Comparison of ENCODE assay signal across 29 cellular contexts in the genomic region with DNA sequence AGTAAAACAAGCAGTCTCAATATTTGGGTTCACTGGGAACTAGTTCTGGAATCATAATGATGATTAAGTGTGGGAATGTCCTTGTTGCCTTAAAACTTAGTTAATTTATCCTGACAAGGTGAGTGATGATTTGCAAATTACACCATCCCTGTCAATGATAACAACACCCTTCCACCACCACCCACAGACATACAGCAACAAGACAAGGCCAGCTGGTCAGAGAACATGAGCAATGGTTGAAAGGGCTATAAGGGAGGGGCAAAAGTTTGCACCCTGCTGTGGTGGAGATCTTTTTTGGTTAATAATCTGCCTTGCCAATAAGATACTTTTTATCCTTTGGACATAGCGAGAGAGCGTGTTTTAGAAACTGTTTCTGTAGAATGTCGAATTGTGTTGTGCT.
"Had no signal": no experiment of that assay in that cellular context is flagged by ENCODE, and none has a peak within 500 bp of the region (broad histone marks: within the 10 kb centered on the region; RNA-seq: fewer than 3 reads in every experiment).

No MANE protein-coding gene starts in this region.

- H3K27me3 Mint-ChIP-seq: stimulated activated memory B cell treated with anti-CD40 and anti-IgM and Interleukin-4, amounts not matched to agents 10 μg/mL and 1 μg/mL and 100 μg/mL, for 72 hours had no signal

- H3K27ac Mint-ChIP-seq: stimulated activated effector memory CD8-positive, alpha-beta T cell treated with anti-CD3 and anti-CD28 coated beads, Interleukin-12 subunit alpha, Interleukin-12 subunit beta, amount 100 ng/mL, for 72 hours; stimulated activated memory B cell treated with anti-CD40 and anti-IgM and Interleukin-4, amounts not matched to agents 10 μg/mL and 1 μg/mL and 100 μg/mL, for 72 hours; stimulated activated naive B cell treated with anti-CD40 and anti-IgM and Interleukin-4, amounts not matched to agents 10 μg/mL and 1 μg/mL and 100 μg/mL, for 72 hours; stimulated activated naive CD8-positive, alpha-beta T cell treated with anti-CD3 and anti-CD28 coated beads, Interleukin-15, amount 100 ng/mL, for 72 hours; stimulated activated naive CD8-positive, alpha-beta T cell treated with anti-CD3 and anti-CD28 coated beads, Interleukin-15, Interleukin-2, amounts not matched to agents 100 ng/mL and 50 ng/mL, for 24 hours; type B pancreatic cell had no signal

- H3K4me1 Mint-ChIP-seq: stimulated activated effector memory CD8-positive, alpha-beta T cell treated with anti-CD3 and anti-CD28 coated beads, Interleukin-12 subunit alpha, Interleukin-12 subunit beta, amount 100 ng/mL, for 72 hours; stimulated activated memory B cell treated with anti-CD40 and anti-IgM and Interleukin-4, amounts not matched to agents 10 μg/mL and 1 μg/mL and 100 μg/mL, for 72 hours; stimulated activated naive B cell treated with anti-CD40 and anti-IgM and Interleukin-4, amounts not matched to agents 10 μg/mL and 1 μg/mL and 100 μg/mL, for 72 hours; stimulated activated naive CD8-positive, alpha-beta T cell treated with anti-CD3 and anti-CD28 coated beads, Interleukin-15, amount 100 ng/mL, for 72 hours had no signal

- H3K36me3 Mint-ChIP-seq: stimulated activated effector memory CD8-positive, alpha-beta T cell treated with anti-CD3 and anti-CD28 coated beads, Interleukin-12 subunit alpha, Interleukin-12 subunit beta, amount 100 ng/mL, for 72 hours; stimulated activated memory B cell treated with anti-CD40 and anti-IgM and Interleukin-4, amounts not matched to agents 10 μg/mL and 1 μg/mL and 100 μg/mL, for 72 hours; stimulated activated naive B cell treated with anti-CD40 and anti-IgM and Interleukin-4, amounts not matched to agents 10 μg/mL and 1 μg/mL and 100 μg/mL, for 72 hours; type B pancreatic cell had no signal

- H3K27ac ChIP-seq: stomach, suprapubic skin, testis, thoracic aorta, thyroid gland, tibial artery, tibial nerve, transverse colon, upper lobe of left lung, upper lobe of right lung, uterus, vagina had no signal

- H3K4me3 ChIP-seq: stomach, suprapubic skin, testis, thoracic aorta, thyroid gland, tibial artery, tibial nerve, transverse colon, upper lobe of left lung, upper lobe of right lung, uterus, vagina had no signal

- H3K27me3 ChIP-seq: stomach, testis, thyroid gland, tibial artery, tibial nerve, upper lobe of left lung, upper lobe of right lung, uterus, vagina had no signal

- DNase-seq: stimulated activated CD4-positive, alpha-beta T cell treated with anti-CD3 and anti-CD28 coated beads, Interleukin-2, amount 100 ng/mL, for 48 hours; stimulated activated CD4-positive, alpha-beta T cell treated with anti-CD3 and anti-CD28 coated beads, Interleukin-4, amount 100 ng/mL, for 1 hour; stimulated activated CD4-positive, alpha-beta T cell treated with anti-CD3 and anti-CD28 coated beads, Interleukin-4, amount 100 ng/mL, for 24 hours; stimulated activated CD4-positive, alpha-beta T cell treated with anti-CD3 and anti-CD28 coated beads, Interleukin-4, amount 100 ng/mL, for 4 hours; stimulated activated CD8-positive, alpha-beta memory T cell treated with anti-CD3 and anti-CD28 coated beads, Interleukin-4, amount 100 ng/mL, for 48 hours; stimulated activated naive B cell treated with anti-CD40 and anti-IgM and Interleukin-4, amounts not matched to agents 10 μg/mL and 1 μg/mL and 100 μg/mL, for 72 hours; stimulated activated naive CD4-positive, alpha-beta T cell; stimulated activated naive CD4-positive, alpha-beta T cell treated with Interleukin-2 at 50 U/mL for 16 hours; stimulated activated naive CD8-positive, alpha-beta T cell treated with anti-CD3 and anti-CD28 coated beads, Interleukin-15, amount 100 ng/mL, for 72 hours; stimulated activated naive CD8-positive, alpha-beta T cell treated with anti-CD3 and anti-CD28 coated beads, Interleukin-15, Interleukin-2, amounts not matched to agents 100 U/mL and 50 U/mL, for 24 hours; stomach; substantia nigra; testis; thyroid gland; tibial artery; transverse colon; trophoblast cell; upper lobe of left lung; upper lobe of right lung; uterus had no signal

- H3K36me3 ChIP-seq: stomach, suprapubic skin, thoracic aorta, thyroid gland, tibial artery, tibial nerve, transverse colon, upper lobe of left lung, upper lobe of right lung, uterus, vagina had no signal

- H3K4me1 ChIP-seq: stomach, suprapubic skin, testis, thyroid gland, tibial artery, tibial nerve, transverse colon, upper lobe of left lung, upper lobe of right lung, uterus, vagina had no signal

- H3K9me3 ChIP-seq: stomach, suprapubic skin, testis, thoracic aorta, thyroid gland, tibial artery, tibial nerve, transverse colon, upper lobe of left lung, upper lobe of right lung, uterus, vagina had no signal

- ATAC-seq: stimulated activated effector memory CD8-positive, alpha-beta T cell treated with anti-CD3 and anti-CD28 coated beads, Interleukin-12 subunit alpha, Interleukin-12 subunit beta, amount 100 ng/mL, for 72 hours; stimulated activated memory B cell treated with anti-CD40 and anti-IgM and Interleukin-4, amounts not matched to agents 10 μg/mL and 1 μg/mL and 100 μg/mL, for 72 hours; stimulated activated naive B cell treated with anti-CD40 and anti-IgM and Interleukin-4, amounts not matched to agents 10 μg/mL and 1 μg/mL and 100 μg/mL, for 72 hours; stimulated activated naive CD8-positive, alpha-beta T cell treated with anti-CD3 and anti-CD28 coated beads, Interleukin-15, amount 100 ng/mL, for 72 hours; stimulated activated naive CD8-positive, alpha-beta T cell treated with anti-CD3 and anti-CD28 coated beads, Interleukin-15, Interleukin-2, amounts not matched to agents 100 U/mL and 50 U/mL, for 24 hours; upper lobe of right lung had no signal

- H3K9me3 Mint-ChIP-seq: stimulated activated effector memory CD8-positive, alpha-beta T cell treated with anti-CD3 and anti-CD28 coated beads, Interleukin-12 subunit alpha, Interleukin-12 subunit beta, amount 100 ng/mL, for 72 hours; stimulated activated naive B cell treated with anti-CD40 and anti-IgM and Interleukin-4, amounts not matched to agents 10 μg/mL and 1 μg/mL and 100 μg/mL, for 72 hours; stimulated activated naive CD8-positive, alpha-beta T cell treated with anti-CD3 and anti-CD28 coated beads, Interleukin-15, amount 100 ng/mL, for 72 hours; stimulated activated naive CD8-positive, alpha-beta T cell treated with anti-CD3 and anti-CD28 coated beads, Interleukin-15, Interleukin-2, amounts not matched to agents 100 ng/mL and 50 ng/mL, for 24 hours; type B pancreatic cell had no signal

- H3K4me3 Mint-ChIP-seq: stimulated activated effector memory CD8-positive, alpha-beta T cell treated with anti-CD3 and anti-CD28 coated beads, Interleukin-12 subunit alpha, Interleukin-12 subunit beta, amount 100 ng/mL, for 72 hours; stimulated activated memory B cell treated with anti-CD40 and anti-IgM and Interleukin-4, amounts not matched to agents 10 μg/mL and 1 μg/mL and 100 μg/mL, for 72 hours; stimulated activated naive B cell treated with anti-CD40 and anti-IgM and Interleukin-4, amounts not matched to agents 10 μg/mL and 1 μg/mL and 100 μg/mL, for 72 hours; stimulated activated naive CD8-positive, alpha-beta T cell treated with anti-CD3 and anti-CD28 coated beads, Interleukin-15, amount 100 ng/mL, for 72 hours; stimulated activated naive CD8-positive, alpha-beta T cell treated with anti-CD3 and anti-CD28 coated beads, Interleukin-15, Interleukin-2, amounts not matched to agents 100 ng/mL and 50 ng/mL, for 24 hours; type B pancreatic cell had no signal

- FAIRE-seq: urothelium cell line had no signal
